Comparison of ENCODE assay signal across 22 cellular contexts in genomic region chr17:17507465-17508011, GRCh38. TPM values are rescaled to one million over a fixed set of nuclear protein-coding genes. Genes with fewer than 3 reads are reported as not detected.
DNase-seq lines count a peak whose midpoint lies in the region; ATAC-seq, FAIRE-seq and TF ChIP-seq lines count a peak whose summit lies in the region.
"Had no signal": no experiment of that assay in that cellular context is flagged by ENCODE, and none has a peak within 500 bp of the region (broad histone marks: within the 10 kb centered on the region; RNA-seq: fewer than 3 reads in every experiment).

No MANE protein-coding gene starts in this region.

- TF ChIP-seq CTCF in brain (conservative IDR thresholded peaks at IDR 0.05) (no peak), gastrocnemius medialis (IDR thresholded peaks at IDR 0.05 in 4 of 5, conservative IDR thresholded peaks at IDR 0.05 in 1 of 5) (no peak)

- no peaks in the 10 kb centered on the region for H3K9me3 ChIP-seq in gastrocnemius medialis
- H3K9me3 ChIP-seq: HAP-1, left lung, stomach had no signal

- no peak overlapping the region for H3K4me3 ChIP-seq in gastrocnemius medialis
- H3K4me3 ChIP-seq: HAP-1, left lung, neural progenitor cell, stomach had no signal

- H3K27ac ChIP-seq in gastrocnemius medialis, result peak overlapping the region; percentile 25 to 64 (median 54)
- H3K27ac ChIP-seq: brain microvascular endothelial cell, neural progenitor cell had no signal

- no peaks in the 10 kb centered on the region for H3K27me3 ChIP-seq in gastrocnemius medialis
- H3K27me3 ChIP-seq: brain microvascular endothelial cell, left lung, neural progenitor cell, stomach had no signal

- peaks cover 11 to 14% of the 10 kb centered on the region in 2 donors for H3K4me1 ChIP-seq in gastrocnemius medialis
- H3K4me1 ChIP-seq: HAP-1, left lung had no signal

- FAIRE-seq in GM19239 (lab: Jason Lieb, UNC), result no peak

- H3K36me3 Mint-ChIP-seq in brain, result no peaks in the 10 kb centered on the region
- H3K36me3 Mint-ChIP-seq: activated naive CD8-positive, alpha-beta T cell treated with anti-CD3 and anti-CD28 coated beads for 36 hours; CD8-positive, alpha-beta memory T cell; neural progenitor cell had no signal

- peaks cover 14% of the 10 kb centered on the region for H3K4me1 Mint-ChIP-seq in brain
- H3K4me1 Mint-ChIP-seq: activated T-helper 17 cell treated with anti-CD3 and anti-CD28 coated beads, Interleukin-2, amount 50 U/mL, for 72 hours had no signal

- no peak for TF ChIP-seq POLR2A in gastrocnemius medialis (IDR thresholded peaks at IDR 0.05)

- ATAC-seq in left ventricle myocardium superior (no peak), gastrocnemius medialis (no peak), GM21576 (IDR thresholded peaks at IDR 0.05; ENCODE audit: unreplicated experiment) (no peak), GM21381 (IDR thresholded peaks at IDR 0.05; ENCODE audit: unreplicated experiment) (no peak)
- ATAC-seq: activated CD4-positive, alpha-beta T cell treated with anti-CD3 and anti-CD28 coated beads for 36 hours; activated T-helper 17 cell treated with anti-CD3 and anti-CD28 coated beads, Interleukin-2, amount 50 U/mL, for 72 hours had no signal

- H3K4me3 Mint-ChIP-seq in brain, result no peak overlapping the region
- H3K4me3 Mint-ChIP-seq: activated CD4-positive, alpha-beta T cell treated with anti-CD3 and anti-CD28 coated beads for 36 hours; activated naive CD8-positive, alpha-beta T cell treated with anti-CD3 and anti-CD28 coated beads for 36 hours; activated T-helper 17 cell treated with anti-CD3 and anti-CD28 coated beads, Interleukin-2, amount 50 U/mL, for 72 hours; CD8-positive, alpha-beta memory T cell; neural progenitor cell had no signal

- no peaks in the 10 kb centered on the region for H3K27me3 Mint-ChIP-seq in brain
- H3K27me3 Mint-ChIP-seq: activated CD4-positive, alpha-beta T cell treated with anti-CD3 and anti-CD28 coated beads for 36 hours; activated naive CD8-positive, alpha-beta T cell treated with anti-CD3 and anti-CD28 coated beads for 36 hours; activated T-helper 17 cell treated with anti-CD3 and anti-CD28 coated beads, Interleukin-2, amount 50 U/mL, for 72 hours; CD8-positive, alpha-beta memory T cell had no signal

- peak overlapping the region in 3 of 5 experiments; percentile 47 to 80 (median 60) for H3K27ac Mint-ChIP-seq in brain
- H3K27ac Mint-ChIP-seq: activated CD4-positive, alpha-beta T cell treated with anti-CD3 and anti-CD28 coated beads for 36 hours; activated naive CD8-positive, alpha-beta T cell treated with anti-CD3 and anti-CD28 coated beads for 36 hours; activated T-helper 17 cell treated with anti-CD3 and anti-CD28 coated beads, Interleukin-2, amount 50 U/mL, for 72 hours; neural progenitor cell had no signal

- peak; percentile 15 for DNase-seq in NCI-H146 treated with DMSO at 0.1 percent for 48 hours (lab: John Stamatoyannopoulos, UW; ENCODE audit: unreplicated experiment)
- DNase-seq in left ventricle myocardium superior, result peak; percentile 28
- no peak for DNase-seq in gastrocnemius medialis
- DNase-seq in dermis blood vessel endothelial cell, result no peak
- DNase-seq in GM19239 (ENCODE audit: insufficient read length, low spot score), result no peak
- DNase-seq: activated CD4-positive, alpha-beta T cell treated with anti-CD3 and anti-CD28 coated beads for 36 hours; activated naive CD8-positive, alpha-beta T cell treated with anti-CD3 and anti-CD28 coated beads for 36 hours; brain microvascular endothelial cell; CD8-positive, alpha-beta memory T cell; foreskin melanocyte; KBM-7; NCI-H1930; NCI-H345; trophoblast cell had no signal

- no peaks in the 10 kb centered on the region for H3K36me3 ChIP-seq in gastrocnemius medialis
- H3K36me3 ChIP-seq: brain microvascular endothelial cell, HAP-1, left lung, neural progenitor cell had no signal

- in situ Hi-C loops in gastrocnemius medialis (cut with MboI; ENCODE audit: low sequenced_read_pairs in 4 of 4), result loop anchor here in 1 of 4 donors (10.0 kb wide), 1 partner anchor 153 kb away; no protein-coding TSS in a partner anchor

- peaks cover 0 to 3% (median 0%) of the 10 kb centered on the region in 5 experiments for H3K9me3 Mint-ChIP-seq in brain
- H3K9me3 Mint-ChIP-seq: activated naive CD8-positive, alpha-beta T cell treated with anti-CD3 and anti-CD28 coated beads for 36 hours; activated T-helper 17 cell treated with anti-CD3 and anti-CD28 coated beads, Interleukin-2, amount 50 U/mL, for 72 hours; CD8-positive, alpha-beta memory T cell; neural progenitor cell had no signal

- intact Hi-C loops in left ventricle myocardium superior (cut with micrococcal nuclease) (no loop called here), gastrocnemius medialis (cut with DNase I; ENCODE audit: low total_unique reads) (no loop called here)

RNA-seq across cellular contexts. Expression of gene RASD1, which starts 11.3 kb away (rescaled TPM):
- 79.5 TPM for polyA plus RNA-seq in brain (ENCODE audit: insufficient read depth, low read depth, low replicate concordance)
- 50.8 TPM for total RNA-seq in left ventricle myocardium superior
- 100 to 1,000 TPM in 2 of 4 donors, 10 to 100 TPM in 2; 61.3 to 264 (median 102) TPM for total RNA-seq in gastrocnemius medialis
- total RNA-seq in dermis blood vessel endothelial cell, result 6.3 and 12.8 TPM in 2 replicates

RNA-seq across cellular contexts. Expression of gene MED9, which starts 30.7 kb away (rescaled TPM):
- 32.0 TPM for polyA plus RNA-seq in brain (ENCODE audit: insufficient read depth, low read depth, low replicate concordance)
- total RNA-seq in left ventricle myocardium superior (42.0 TPM), gastrocnemius medialis (10 to 100 TPM; 20.4 to 33.7 (median 27.7) TPM), dermis blood vessel endothelial cell (12.3 and 13.1 TPM in 2 replicates)

Comparison
In these comparisons a context has a peak if more than half of its experiments do, and no peak if none do; other contexts are left out.
1. DNase-seq: peak in NCI-H146 treated with DMSO at 0.1 percent for 48 hours (single experiment) and left ventricle myocardium superior (single experiment); none in gastrocnemius medialis (0 of 2), dermis blood vessel endothelial cell (single experiment) and GM19239 (single experiment).